In the genomic region with DNA sequence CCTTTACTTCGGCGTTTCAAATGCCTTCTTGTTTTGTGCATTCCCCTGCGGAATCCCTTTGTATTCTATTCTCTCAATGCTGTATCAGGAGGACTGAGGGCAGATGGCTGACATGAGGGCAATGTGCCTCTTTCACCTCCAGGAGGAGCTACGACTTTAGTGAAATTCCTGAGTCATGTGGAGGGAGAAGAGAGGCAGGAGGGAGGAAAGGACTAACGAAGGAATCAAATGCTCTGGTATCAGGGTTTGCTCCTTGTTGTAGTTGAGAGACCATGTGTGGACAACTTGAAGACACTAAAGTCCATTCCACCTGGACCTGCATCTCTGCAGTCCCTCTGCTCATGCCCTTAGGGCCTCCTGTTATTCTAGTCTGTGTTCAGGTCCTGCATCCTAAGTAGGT, we compare ENCODE assay signal across 1 cellular context.
TF ChIP-seq lines count a peak whose summit lies in the region.

No MANE protein-coding gene starts in this region.

TF ChIP-seq in SK-N-SH, 30 proteins besides CTCF, POLR2A, EP300 and RAD21 (continued from another document):
- TF ChIP-seq, protein P1, sequence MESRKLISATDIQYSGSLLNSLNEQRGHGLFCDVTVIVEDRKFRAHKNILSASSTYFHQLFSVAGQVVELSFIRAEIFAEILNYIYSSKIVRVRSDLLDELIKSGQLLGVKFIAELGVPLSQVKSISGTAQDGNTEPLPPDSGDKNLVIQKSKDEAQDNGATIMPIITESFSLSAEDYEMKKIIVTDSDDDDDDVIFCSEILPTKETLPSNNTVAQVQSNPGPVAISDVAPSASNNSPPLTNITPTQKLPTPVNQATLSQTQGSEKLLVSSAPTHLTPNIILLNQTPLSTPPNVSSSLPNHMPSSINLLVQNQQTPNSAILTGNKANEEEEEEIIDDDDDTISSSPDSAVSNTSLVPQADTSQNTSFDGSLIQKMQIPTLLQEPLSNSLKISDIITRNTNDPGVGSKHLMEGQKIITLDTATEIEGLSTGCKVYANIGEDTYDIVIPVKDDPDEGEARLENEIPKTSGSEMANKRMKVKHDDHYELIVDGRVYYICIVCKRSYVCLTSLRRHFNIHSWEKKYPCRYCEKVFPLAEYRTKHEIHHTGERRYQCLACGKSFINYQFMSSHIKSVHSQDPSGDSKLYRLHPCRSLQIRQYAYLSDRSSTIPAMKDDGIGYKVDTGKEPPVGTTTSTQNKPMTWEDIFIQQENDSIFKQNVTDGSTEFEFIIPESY (IDR thresholded peaks at IDR 0.05; ENCODE audit: borderline replicate concordance, low read depth): no peak
- TF ChIP-seq RXRA (IDR thresholded peaks at IDR 0.05; ENCODE audit: borderline replicate concordance, low read depth) (no peak), POLR2AphosphoS5 (IDR thresholded peaks at IDR 0.05; ENCODE audit: low read depth, low read length) (no peak), GATA2 (CRISPR knock-in tag; IDR thresholded peaks at IDR 0.05) (no peak), SMC3 (IDR thresholded peaks at IDR 0.05; ENCODE audit: low read depth, low read length) (no peak), CHD2 (IDR thresholded peaks at IDR 0.05; ENCODE audit: low read length, partially characterized antibody) (no peak), TAF1 (IDR thresholded peaks at IDR 0.05; ENCODE audit: borderline replicate concordance, low read depth, low read length) (no peak), JUND (IDR thresholded peaks at IDR 0.05) (no peak), NRF1 (IDR thresholded peaks at IDR 0.05; ENCODE audit: low read depth, low read length) (no peak), NFIC (IDR thresholded peaks at IDR 0.05; ENCODE audit: borderline replicate concordance) (no peak), MEF2A (IDR thresholded peaks at IDR 0.05; ENCODE audit: borderline replicate concordance, low read depth) (no peak), TEAD4 (IDR thresholded peaks at IDR 0.05; ENCODE audit: borderline replicate concordance, insufficient read depth) (no peak)
- TF ChIP-seq, protein P2, sequence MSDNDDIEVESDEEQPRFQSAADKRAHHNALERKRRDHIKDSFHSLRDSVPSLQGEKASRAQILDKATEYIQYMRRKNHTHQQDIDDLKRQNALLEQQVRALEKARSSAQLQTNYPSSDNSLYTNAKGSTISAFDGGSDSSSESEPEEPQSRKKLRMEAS (IDR thresholded peaks at IDR 0.05; ENCODE audit: low read depth): no peak
- TF ChIP-seq, protein P3, sequence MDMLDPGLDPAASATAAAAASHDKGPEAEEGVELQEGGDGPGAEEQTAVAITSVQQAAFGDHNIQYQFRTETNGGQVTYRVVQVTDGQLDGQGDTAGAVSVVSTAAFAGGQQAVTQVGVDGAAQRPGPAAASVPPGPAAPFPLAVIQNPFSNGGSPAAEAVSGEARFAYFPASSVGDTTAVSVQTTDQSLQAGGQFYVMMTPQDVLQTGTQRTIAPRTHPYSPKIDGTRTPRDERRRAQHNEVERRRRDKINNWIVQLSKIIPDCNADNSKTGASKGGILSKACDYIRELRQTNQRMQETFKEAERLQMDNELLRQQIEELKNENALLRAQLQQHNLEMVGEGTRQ (IDR thresholded peaks at IDR 0.05; ENCODE audit: borderline replicate concordance, low read depth, low read length): no peak
- TF ChIP-seq, protein P4, sequence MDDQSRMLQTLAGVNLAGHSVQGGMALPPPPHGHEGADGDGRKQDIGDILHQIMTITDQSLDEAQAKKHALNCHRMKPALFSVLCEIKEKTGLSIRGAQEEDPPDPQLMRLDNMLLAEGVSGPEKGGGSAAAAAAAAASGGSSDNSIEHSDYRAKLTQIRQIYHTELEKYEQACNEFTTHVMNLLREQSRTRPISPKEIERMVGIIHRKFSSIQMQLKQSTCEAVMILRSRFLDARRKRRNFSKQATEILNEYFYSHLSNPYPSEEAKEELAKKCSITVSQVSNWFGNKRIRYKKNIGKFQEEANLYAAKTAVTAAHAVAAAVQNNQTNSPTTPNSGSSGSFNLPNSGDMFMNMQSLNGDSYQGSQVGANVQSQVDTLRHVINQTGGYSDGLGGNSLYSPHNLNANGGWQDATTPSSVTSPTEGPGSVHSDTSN (IDR thresholded peaks at IDR 0.05): no peak
